In genomic region chr20:43953919-43954617, GRCh38 we compare ENCODE assay signal across 12 cellular contexts. TPM values are rescaled to one million over a fixed set of nuclear protein-coding genes. Genes with fewer than 3 reads are reported as not detected.
A peak's percentile ranks its signal among the peaks of the same experiment; 100 is the strongest.
DNase-seq lines count a peak whose midpoint lies in the region; ATAC-seq, FAIRE-seq and TF ChIP-seq lines count a peak whose summit lies in the region.
"Had no signal": no experiment of that assay in that cellular context is flagged by ENCODE, and none has a peak within 500 bp of the region (broad histone marks: within the 10 kb centered on the region; RNA-seq: fewer than 3 reads in every experiment).

No MANE protein-coding gene starts in this region.

- H4K20me1 ChIP-seq in BLaER1 treated with 17β-estradiol and CSF1 and Interleukin-3, amounts not matched to agents 10 nM and 100 nM, result peaks cover 0 to 26% (median 0%) of the 10 kb centered on the region in 11 experiments; a peak in 5 of 22 replicates

- ATAC-seq in GM18870 (IDR thresholded peaks at IDR 0.05; ENCODE audit: unreplicated experiment) (no peak), HG03457 (IDR thresholded peaks at IDR 0.05; ENCODE audit: unreplicated experiment) (no peak)

- H3K4me1 ChIP-seq in BLaER1 treated with 17β-estradiol and CSF1 and Interleukin-3, amounts not matched to agents 10 nM and 100 nM, result peaks cover 87 to 99% (median 93%) of the 10 kb centered on the region in 10 experiments

- H3K27ac ChIP-seq in BLaER1 treated with 17β-estradiol and CSF1 and Interleukin-3, amounts not matched to agents 10 nM and 100 nM, result peak overlapping the region in 9 of 11 experiments; percentile 50 to 69 (median 62); a peak in 12 of 22 replicates
- H3K27ac ChIP-seq in RWPE1, result peak overlapping the region; percentile 83

- H3K27me3 ChIP-seq in BLaER1 treated with 17β-estradiol and CSF1 and Interleukin-3, amounts not matched to agents 10 nM and 100 nM, result peaks cover 0 to 20% (median 11%) of the 10 kb centered on the region in 11 experiments; a peak in 7 of 22 replicates

- H3K36me3 ChIP-seq in BLaER1 treated with 17β-estradiol and CSF1 and Interleukin-3, amounts not matched to agents 10 nM and 100 nM, result no peaks in the 10 kb centered on the region

- no peak for TF ChIP-seq CTCF in RWPE1 (conservative IDR thresholded peaks at IDR 0.05; ENCODE audit: low read depth)
- no peak for TF ChIP-seq CTCF in fibroblast of mammary gland (conservative IDR thresholded peaks at IDR 0.05; ENCODE audit: control insufficient read depth, insufficient read depth, low read depth, low read length)

- POLR2A ChIA-PET in RWPE1 (lab: Yijun Ruan, JAX; ENCODE audit: low non-redundant PET) (no interaction called here), HEK293T (lab: Yijun Ruan, JAX) (no interaction called here)

- DNase-seq in GM12891 (ENCODE audit: insufficient read length, low spot score) (no peak), RWPE1 (ENCODE audit: low spot score) (no peak), fibroblast of mammary gland (ENCODE audit: low read depth) (peak; percentile 60), HEK293T (ENCODE audit: extremely low spot score) (no peak), globus pallidus (ENCODE audit: low spot score) (no peak)
- DNase-seq: head of caudate nucleus, Kasumi-1, NCI-H2171 treated with DMSO at 0.1 percent for 48 hours, SHP77 treated with DMSO at 0.1 percent for 48 hours had no signal

- H3K4me2 ChIP-seq in BLaER1 treated with 17β-estradiol and CSF1 and Interleukin-3, amounts not matched to agents 10 nM and 100 nM, result peak overlapping the region; percentile 86 to 97 (median 91)

- FAIRE-seq in GM12891 (lab: Jason Lieb, UNC), result peak; percentile 68

- no peak for TF ChIP-seq POLR2A in GM12891 (IDR thresholded peaks at IDR 0.05; ENCODE audit: low read depth, low read length)

- H3K4me3 ChIP-seq in BLaER1 treated with 17β-estradiol and CSF1 and Interleukin-3, amounts not matched to agents 10 nM and 100 nM, result peak overlapping the region in 2 of 10 experiments; percentile 15 to 24; a peak in 1 of 20 replicates
- no peak overlapping the region for H3K4me3 ChIP-seq in fibroblast of mammary gland (ENCODE audit: control insufficient read depth, low read depth, low read length)

- H3K9me3 ChIP-seq in BLaER1 treated with 17β-estradiol and CSF1 and Interleukin-3, amounts not matched to agents 10 nM and 100 nM (replicated peaks in 1 of 11), result peaks cover 0 to 6% (median 0%) of the 10 kb centered on the region in 11 experiments; a peak in 3 of 22 replicates

- CTCF ChIA-PET in RWPE1 (lab: Yijun Ruan, JAX) (interaction anchor here (1.1 kb wide), 1 partner anchor 236 kb away, joined by 3 read pairs; no protein-coding TSS in a partner anchor), HEK293T (lab: Yijun Ruan, JAX) (no interaction called here)

- peak overlapping the region in 6 of 11 experiments; percentile 36 to 58 (median 46); a peak in 9 of 22 replicates for H3K9ac ChIP-seq in BLaER1 treated with 17β-estradiol and CSF1 and Interleukin-3, amounts not matched to agents 10 nM and 100 nM

TF ChIP-seq in GM12891, 5 proteins besides CTCF, POLR2A, EP300 and RAD21:
- TF ChIP-seq SPI1 (IDR thresholded peaks at IDR 0.05; ENCODE audit: low read depth, low read length) (no peak), POLR2AphosphoS5 (IDR thresholded peaks at IDR 0.05; ENCODE audit: low read depth, low read length) (no peak), POU2F2 (IDR thresholded peaks at IDR 0.05; ENCODE audit: low read depth, low read length) (no peak), TAF1 (IDR thresholded peaks at IDR 0.05; ENCODE audit: low read depth, low read length) (no peak), PAX5 (IDR thresholded peaks at IDR 0.05; ENCODE audit: insufficient read depth, low read length, severe bottlenecking) (no peak)
TF ChIP-seq in GM12891: peak in this region for 0.

TF ChIP-seq in HEK293T, 16 proteins besides CTCF, POLR2A, EP300 and RAD21:
- no peak for TF ChIP-seq LEF1 (IDR thresholded peaks at IDR 0.05; ENCODE audit: borderline replicate concordance)
- TF ChIP-seq L3MBTL2 (conservative IDR thresholded peaks at IDR 0.05), result no peak
- no peak for TF ChIP-seq FOXA1 (IDR thresholded peaks at IDR 0.05)
- TF ChIP-seq SP1 (IDR thresholded peaks at IDR 0.05), result no peak
- no peak for TF ChIP-seq BHLHE40 (IDR thresholded peaks at IDR 0.05; ENCODE audit: borderline replicate concordance)
- TF ChIP-seq ELF4 (IDR thresholded peaks at IDR 0.05), result no peak
- TF ChIP-seq FOXM1 (IDR thresholded peaks at IDR 0.05; ENCODE audit: borderline replicate concordance), result no peak
- TF ChIP-seq ZNF384 (IDR thresholded peaks at IDR 0.05), result no peak
- TF ChIP-seq PKNOX1 (IDR thresholded peaks at IDR 0.05), result no peak
- no peak for TF ChIP-seq ARNT (IDR thresholded peaks at IDR 0.05)
- TF ChIP-seq SUZ12 (IDR thresholded peaks at IDR 0.05), result no peak
- no peak for TF ChIP-seq NFRKB (IDR thresholded peaks at IDR 0.05)
- TF ChIP-seq TARDBP (IDR thresholded peaks at IDR 0.05), result no peak
- TF ChIP-seq FOXK2 (IDR thresholded peaks at IDR 0.05), result no peak
- no peak for TF ChIP-seq HDGF (IDR thresholded peaks at IDR 0.05; ENCODE audit: borderline replicate concordance)
- no peak for TF ChIP-seq CTBP1 (IDR thresholded peaks at IDR 0.05; ENCODE audit: borderline replicate concordance)

RNA-seq across cellular contexts. Expression of gene TOX2, which starts 39.4 kb away (rescaled TPM):
- 41.6 TPM for polyA plus RNA-seq in GM12891 (2012; ENCODE audit: low read depth, missing spikeins)
